1 cellular context compared by ENCODE assay signal in genomic region chr5:180370861-180371641, GRCh38.
A peak's percentile ranks its signal among the peaks of the same experiment; 100 is the strongest.
TF ChIP-seq lines count a peak whose summit lies in the region.

No MANE protein-coding gene starts in this region.

TF ChIP-seq in HepG2, 621 proteins besides CTCF, POLR2A, EP300 and RAD21:
- peak; percentile 32; the same call in 1 of the 2 replicates for TF ChIP-seq STAG1 (CRISPR knock-in tag; IDR thresholded peaks at IDR 0.05)
- TF ChIP-seq ZBTB8A (CRISPR knock-in tag; IDR thresholded peaks at IDR 0.05; ENCODE audit: borderline replicate concordance, low read depth) = no peak
